ENCODE assay signal across 10 cellular contexts in the genomic region with DNA sequence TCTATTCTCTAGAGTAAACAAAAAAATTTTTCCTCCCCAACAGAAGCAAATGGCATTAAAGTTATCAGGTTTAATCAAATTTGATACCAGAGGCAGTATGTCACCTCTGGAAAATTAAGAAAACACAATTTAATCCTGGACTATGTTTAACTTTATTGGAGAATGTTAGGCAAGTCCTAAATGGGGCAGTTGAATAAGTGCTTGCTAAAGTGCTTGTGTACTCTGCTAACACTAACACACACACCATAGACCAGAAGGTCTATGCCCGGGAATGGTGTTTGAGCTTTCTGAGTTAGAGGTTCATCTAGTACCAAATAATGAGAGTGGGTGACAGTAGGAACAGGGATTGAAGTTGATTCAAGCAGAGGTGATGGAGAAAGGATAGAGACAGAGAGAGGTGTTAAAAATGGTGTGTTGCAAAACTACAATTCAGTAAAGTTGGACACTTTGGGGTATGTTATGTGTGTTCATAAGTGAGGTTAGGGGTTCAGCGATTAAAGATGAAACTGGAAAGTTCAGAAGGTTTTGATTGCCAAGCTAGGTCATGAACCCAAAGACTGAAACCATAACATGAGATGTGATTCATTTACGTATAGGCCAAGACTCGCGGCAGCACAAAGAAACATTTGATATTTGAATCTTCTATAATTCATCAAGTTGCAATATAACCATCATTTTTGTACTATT. TPM values are rescaled to one million over a fixed set of nuclear protein-coding genes. Genes with fewer than 3 reads are reported as not detected.
DNase-seq lines count a peak whose midpoint lies in the region; ATAC-seq, FAIRE-seq and TF ChIP-seq lines count a peak whose summit lies in the region.
"Had no signal": no experiment of that assay in that cellular context is flagged by ENCODE, and none has a peak within 500 bp of the region (broad histone marks: within the 10 kb centered on the region; RNA-seq: fewer than 3 reads in every experiment).

No MANE protein-coding gene starts in this region.

- H3K9ac ChIP-seq in keratinocyte (ENCODE audit: control insufficient read depth, extremely low read depth, insufficient read depth, low read length), result no peak overlapping the region

- H3K4me1 ChIP-seq in keratinocyte (ENCODE audit: control insufficient read depth, extremely low read depth, insufficient read depth, low read length), result no peaks in the 10 kb centered on the region
- no peaks in the 10 kb centered on the region for H3K4me1 ChIP-seq in sigmoid colon
- H3K4me1 ChIP-seq: ascending aorta had no signal

- 63 to 64% methylated on average over 5 of the region's 5 CpGs for WGBS in sigmoid colon, 2 donors
- 57 to 63% methylated on average over 5 of the region's 5 CpGs for WGBS in lower leg skin, 2 donors

- no peak for FAIRE-seq in keratinocyte (lab: Jason Lieb, UNC)

- no peak for TF ChIP-seq POLR2A in GM18505 (IDR thresholded peaks at IDR 0.05; ENCODE audit: borderline replicate concordance, extremely low read depth, insufficient read depth, insufficient read length)
- TF ChIP-seq POLR2A in sigmoid colon (IDR thresholded peaks at IDR 0.05), result no peak
- no peak for TF ChIP-seq POLR2A in lower leg skin (IDR thresholded peaks at IDR 0.05)

- TF ChIP-seq CTCF in keratinocyte (optimal IDR thresholded peaks at IDR 0.05 in 1 of 3, IDR thresholded peaks at IDR 0.05 in 1 of 3, conservative IDR thresholded peaks at IDR 0.05 in 1 of 3; ENCODE audit: extremely low read depth in 1 of 3, insufficient read depth in 2 of 3, low read length in 3 of 3) (no peak), sigmoid colon (IDR thresholded peaks at IDR 0.05) (no peak), foreskin fibroblast (IDR thresholded peaks at IDR 0.05; ENCODE audit: low read depth, low read length) (no peak), lower leg skin (IDR thresholded peaks at IDR 0.05) (no peak)

- H3K4me3 ChIP-seq in keratinocyte (ENCODE audit: control insufficient read depth in 2 of 3, extremely low read depth in 1 of 3, insufficient read depth in 2 of 3, low read depth in 1 of 3, low read length in 3 of 3) (no peak overlapping the region), sigmoid colon (no peak overlapping the region), foreskin fibroblast (ENCODE audit: low read depth in 1 of 2, low read length in 2 of 2) (no peak overlapping the region), lower leg skin (ENCODE audit: low read depth, poor library complexity, severe bottlenecking) (no peak overlapping the region)
- H3K4me3 ChIP-seq: ascending aorta, upper lobe of left lung had no signal

- H3K27ac ChIP-seq in keratinocyte (ENCODE audit: control insufficient read depth, insufficient read depth, low read length), result no peak overlapping the region
- no peak overlapping the region for H3K27ac ChIP-seq in sigmoid colon
- H3K27ac ChIP-seq: ascending aorta, upper lobe of left lung had no signal

- intact Hi-C loops in sigmoid colon (cut with DNase I) (no loop called here), lower leg skin (cut with DNase I; ENCODE audit: low total_unique reads) (no loop called here)

- no peaks in the 10 kb centered on the region for H3K9me1 ChIP-seq in keratinocyte (ENCODE audit: control insufficient read depth, extremely low read depth, insufficient read depth, low read length)

- no peaks in the 10 kb centered on the region for H4K20me1 ChIP-seq in keratinocyte (ENCODE audit: control insufficient read depth, extremely low read depth, insufficient read depth, low read length)

- DNase-seq in keratinocyte (ENCODE audit: low read depth, low spot score), result no peak
- no peak for DNase-seq in sigmoid colon
- no peak for DNase-seq in foreskin fibroblast
- DNase-seq in ureter (ENCODE audit: low spot score), result no peak
- DNase-seq in lower leg skin (ENCODE audit: low spot score in 2 of 2), result no peak
- DNase-seq: upper lobe of left lung had no signal

- no peak overlapping the region for H3K4me2 ChIP-seq in keratinocyte (ENCODE audit: control insufficient read depth, extremely low read depth, insufficient read depth, low read depth, low read length)

- H3K79me2 ChIP-seq in keratinocyte (ENCODE audit: control insufficient read depth, insufficient read depth, low read length), result no peaks in the 10 kb centered on the region

- H3K9me3 ChIP-seq in keratinocyte (ENCODE audit: control insufficient read depth, low read depth, low read length) (no peaks in the 10 kb centered on the region), sigmoid colon (no peaks in the 10 kb centered on the region)
- H3K9me3 ChIP-seq: ascending aorta, upper lobe of left lung had no signal

- dilution Hi-C loops in keratinocyte (cut with MboI; ENCODE audit: extremely low pct_ligation_motif_present, low sequenced_read_pairs), result no loop called here

- ATAC-seq in GM18505 (IDR thresholded peaks at IDR 0.05; ENCODE audit: unreplicated experiment), result peak; percentile 57
- ATAC-seq in GM19395 (IDR thresholded peaks at IDR 0.05; ENCODE audit: unreplicated experiment), result peak; percentile 57
- peak; percentile 55 for ATAC-seq in HG03342 (IDR thresholded peaks at IDR 0.05; ENCODE audit: unreplicated experiment)

- no peaks in the 10 kb centered on the region for H3K36me3 ChIP-seq in keratinocyte (ENCODE audit: control insufficient read depth in 2 of 2, extremely low read depth in 1 of 2, insufficient read depth in 2 of 2, low read length in 2 of 2)
- no peaks in the 10 kb centered on the region for H3K36me3 ChIP-seq in sigmoid colon
- H3K36me3 ChIP-seq: ascending aorta, upper lobe of left lung had no signal

- H2AFZ ChIP-seq in keratinocyte (ENCODE audit: control insufficient read depth, low read length), result peak overlapping the region; percentile 11

- no peaks in the 10 kb centered on the region for H3K27me3 ChIP-seq in keratinocyte (ENCODE audit: control insufficient read depth, extremely low read depth, insufficient read depth, low read length)
- no peaks in the 10 kb centered on the region for H3K27me3 ChIP-seq in sigmoid colon
- H3K27me3 ChIP-seq: ascending aorta, upper lobe of left lung had no signal

- TF ChIP-seq EP300 in sigmoid colon (IDR thresholded peaks at IDR 0.05), result no peak

RNA-seq across cellular contexts. Expression of a gene that starts 40.5 kb away (rescaled TPM):
- 23.0 to 38.5 TPM (median 35.9 TPM) in 3 replicates for polyA plus RNA-seq in keratinocyte
- 67.1 TPM for polyA plus RNA-seq in keratinocyte (2011; ENCODE audit: low read depth)
- polyA plus RNA-seq in keratinocyte (2011; cell fraction: cytosol; rRNA removed), result 12.2 and 21.4 TPM in 2 replicates
- polyA plus RNA-seq in keratinocyte (2011; cell fraction: nucleus; rRNA removed), result 19.8 and 24.9 TPM in 2 replicates
- polyA plus RNA-seq in keratinocyte (2012; ENCODE audit: low replicate concordance), result 17.9 and 18.8 TPM in 2 replicates
- 14.7 to 50.2 TPM (median 36.6 TPM) in 3 replicates for polyA minus RNA-seq in keratinocyte
- 12.3 TPM for polyA minus RNA-seq in keratinocyte (2011; cell fraction: cytosol; rRNA and poly(A)+ RNA removed)
- 32.1 and 41.7 TPM in 2 replicates for polyA minus RNA-seq in keratinocyte (2011; cell fraction: nucleus; rRNA and poly(A)+ RNA removed)
- total RNA-seq in sigmoid colon, result 10 to 100 TPM; 19.1 to 61.6 (median 30.4) TPM
- 10 to 100 TPM; 12.0 to 14.3 (median 12.8) TPM for polyA plus RNA-seq in sigmoid colon
- 28.2 TPM for total RNA-seq in ureter
- total RNA-seq in lower leg skin, result 10 to 100 TPM; 37.4 to 83.2 (median 47.7) TPM

RNA-seq across cellular contexts. Expression of a gene that starts 41.0 kb away (rescaled TPM):
- 3.3 to 4.8 TPM (median 4.8 TPM) in 3 replicates for polyA plus RNA-seq in keratinocyte
- polyA plus RNA-seq in keratinocyte (2011; ENCODE audit: low read depth), result 5.6 TPM
- polyA plus RNA-seq in keratinocyte (2011; cell fraction: cytosol; rRNA removed), result 2.2 and 3.7 TPM in 2 replicates
- 5.6 and 7.9 TPM in 2 replicates for polyA plus RNA-seq in keratinocyte (2011; cell fraction: nucleus; rRNA removed)
- polyA plus RNA-seq in keratinocyte (2012; ENCODE audit: low replicate concordance), result 3.1 and 5.1 TPM in 2 replicates
- 3.0 to 5.0 TPM (median 4.3 TPM) in 3 replicates for polyA minus RNA-seq in keratinocyte
- polyA minus RNA-seq in keratinocyte (2011; cell fraction: cytosol; rRNA and poly(A)+ RNA removed), result 4.6 TPM
- 3.3 and 4.2 TPM in 2 replicates for polyA minus RNA-seq in keratinocyte (2011; cell fraction: nucleus; rRNA and poly(A)+ RNA removed)
- 1 to 10 TPM; 3.1 to 7.6 (median 5.5) TPM for total RNA-seq in sigmoid colon
- polyA plus RNA-seq in sigmoid colon, result 1 to 10 TPM; 4.2 to 8.3 (median 4.6) TPM
- 7.5 TPM for total RNA-seq in ureter
- total RNA-seq in lower leg skin, result 10 to 100 TPM in 1 of 4 donors, 1 to 10 TPM in 3; 3.6 to 10.2 (median 6.0) TPM
